Comparison of ENCODE assay signal across 27 cellular contexts in the genomic region with DNA sequence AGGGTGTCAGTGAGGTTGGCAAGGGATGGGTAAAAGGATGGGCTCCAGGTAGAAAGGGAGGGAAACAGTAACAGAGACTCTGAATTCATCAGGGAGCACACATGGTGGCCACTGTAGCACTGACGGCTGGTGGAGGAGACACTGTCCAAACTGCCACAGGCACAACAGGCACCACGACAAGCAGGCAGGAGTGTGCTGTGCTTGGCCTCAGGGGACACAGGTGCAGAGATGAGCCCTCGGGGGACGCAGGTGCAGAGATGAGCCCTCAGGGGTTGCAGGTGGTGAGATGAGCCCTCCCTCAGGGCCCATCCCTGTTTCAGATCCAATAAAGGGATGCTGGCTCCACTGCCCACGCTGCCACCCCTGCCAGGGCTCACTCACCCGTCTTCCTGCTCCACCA. TPM values are rescaled to one million over a fixed set of nuclear protein-coding genes. Genes with fewer than 3 reads are reported as not detected.
"Had no signal": no experiment of that assay in that cellular context is flagged by ENCODE, and none has a peak within 500 bp of the region (broad histone marks: within the 10 kb centered on the region; RNA-seq: fewer than 3 reads in every experiment).

No MANE protein-coding gene starts in this region.

- H3K36me3 ChIP-seq: left lung, spleen, thoracic aorta, upper lobe of left lung had no signal

- H3K4me1 Mint-ChIP-seq: activated CD4-positive, alpha-beta T cell treated with anti-CD3 and anti-CD28 coated beads for 36 hours; activated naive CD8-positive, alpha-beta T cell treated with anti-CD3 and anti-CD28 coated beads for 36 hours; memory B cell; naive B cell; stimulated activated memory B cell treated with anti-CD40 and anti-IgM and Interleukin-4, amounts not matched to agents 10 μg/mL and 1 μg/mL and 100 μg/mL, for 72 hours had no signal

- H3K9me3 ChIP-seq: body of pancreas, psoas muscle, thoracic aorta, upper lobe of left lung had no signal

- H3K27ac Mint-ChIP-seq: activated CD4-positive, alpha-beta T cell treated with anti-CD3 and anti-CD28 coated beads for 36 hours; activated naive CD8-positive, alpha-beta T cell treated with anti-CD3 and anti-CD28 coated beads for 36 hours; activated T-helper 1 cell treated with anti-CD3 and anti-CD28 coated beads, Interleukin-12 subunit alpha, Interleukin-12 subunit beta, Interleukin-2, Interleukin-4 antibody, amounts not matched to agents 30 ng/mL and 10 ng/mL and 1 ng/mL, durations not matched to agents 14 hours and 24 hours and 36 hours; memory B cell; stimulated activated memory B cell treated with anti-CD40 and anti-IgM and Interleukin-4, amounts not matched to agents 10 μg/mL and 1 μg/mL and 100 μg/mL, for 72 hours had no signal

- DNase-seq: activated CD4-positive, alpha-beta T cell treated with anti-CD3 and anti-CD28 coated beads for 36 hours; activated CD4-positive, alpha-beta T cell treated with anti-CD3 and anti-CD28 coated beads, Interleukin-2, amount 50 U/mL, for 48 hours; activated naive CD8-positive, alpha-beta T cell treated with anti-CD3 and anti-CD28 coated beads for 36 hours; activated T-cell treated with anti-CD3 and anti-CD28 coated beads for 4 hours; amniotic stem cell; body of pancreas; caudate nucleus; foreskin fibroblast; hypothalamus; naive B cell; stimulated activated CD4-positive, alpha-beta T cell treated with anti-CD3 and anti-CD28 coated beads, Interleukin-4, amount 100 ng/mL, for 4 hours; upper lobe of left lung had no signal

- ATAC-seq: activated CD4-positive, alpha-beta T cell treated with anti-CD3 and anti-CD28 coated beads for 36 hours; body of pancreas; left lung; psoas muscle; sciatic nerve had no signal

- H3K4me1 ChIP-seq: body of pancreas, left lung, psoas muscle, spleen, upper lobe of left lung had no signal

- H3K4me3 Mint-ChIP-seq: activated CD4-positive, alpha-beta T cell treated with anti-CD3 and anti-CD28 coated beads for 36 hours; activated naive CD8-positive, alpha-beta T cell treated with anti-CD3 and anti-CD28 coated beads for 36 hours; activated T-helper 1 cell treated with anti-CD3 and anti-CD28 coated beads, Interleukin-12 subunit alpha, Interleukin-12 subunit beta, Interleukin-2, Interleukin-4 antibody, amounts not matched to agents 30 ng/mL and 10 ng/mL and 1 ng/mL, durations not matched to agents 14 hours and 24 hours and 36 hours; memory B cell; neural crest cell; stimulated activated memory B cell treated with anti-CD40 and anti-IgM and Interleukin-4, amounts not matched to agents 10 μg/mL and 1 μg/mL and 100 μg/mL, for 72 hours had no signal

- H3K36me3 Mint-ChIP-seq: activated naive CD8-positive, alpha-beta T cell treated with anti-CD3 and anti-CD28 coated beads for 36 hours; memory B cell; stimulated activated memory B cell treated with anti-CD40 and anti-IgM and Interleukin-4, amounts not matched to agents 10 μg/mL and 1 μg/mL and 100 μg/mL, for 72 hours had no signal

- H3K27me3 ChIP-seq: body of pancreas, dorsolateral prefrontal cortex, upper lobe of left lung had no signal

- H3K27ac ChIP-seq: body of pancreas, dorsolateral prefrontal cortex, epithelial cell of prostate, left lung, psoas muscle, spleen, thoracic aorta, upper lobe of left lung had no signal

- H3K4me3 ChIP-seq: body of pancreas, dorsolateral prefrontal cortex, left lung, psoas muscle, spleen, thoracic aorta, upper lobe of left lung had no signal

RNA-seq across cellular contexts. Expression of a gene that starts 7.6 kb away (rescaled TPM):
- polyA plus RNA-seq: keratinocyte had no signal

RNA-seq across cellular contexts. Expression of a gene that starts 56.8 kb away (rescaled TPM):
- total RNA-seq: activated CD4-positive, alpha-beta T cell treated with anti-CD3 and anti-CD28 coated beads for 36 hours; activated naive CD8-positive, alpha-beta T cell treated with anti-CD3 and anti-CD28 coated beads for 36 hours; activated T-helper 1 cell treated with anti-CD3 and anti-CD28 coated beads, Interleukin-12 subunit alpha, Interleukin-12 subunit beta, Interleukin-2, Interleukin-4 antibody, amounts not matched to agents 30 ng/mL and 10 ng/mL and 1 ng/mL, durations not matched to agents 14 hours and 24 hours and 36 hours; body of pancreas; left lung; mononuclear cell; osteocyte; psoas muscle; sciatic nerve; spleen; T-helper 2 cell treated with Interferon-gamma antibody and Interleukin-4, amounts not matched to agents 100 ng/mL and 5 ng/mL, for 36 hours; thoracic aorta; upper lobe of left lung had no signal
- polyA plus RNA-seq: keratinocyte, psoas muscle, spleen had no signal
